ENCODE assay signal across 7 cellular contexts in genomic region chr15:77543159-77543882, GRCh38.
DNase-seq lines count a peak whose midpoint lies in the region; ATAC-seq and TF ChIP-seq lines count a peak whose summit lies in the region.

No MANE protein-coding gene starts in this region.

- no peaks in the 10 kb centered on the region for H3K36me3 ChIP-seq in left lung

- peaks cover 17% of the 10 kb centered on the region in 2 donors for H3K4me1 ChIP-seq in left lung

- TF ChIP-seq CTCF in left lung (IDR thresholded peaks at IDR 0.05): peak; percentile 89 to 98

- no peaks in the 10 kb centered on the region for H3K9me3 ChIP-seq in left lung

- no peaks in the 10 kb centered on the region for H3K27me3 ChIP-seq in left lung

- peak overlapping the region; percentile 19 to 22 for H3K4me3 ChIP-seq in left lung

- DNase-seq in NCI-H510A (lab: John Stamatoyannopoulos, UW) (peak; percentile 19), left lung (peak; percentile 80 to 92)
- DNase-seq in activated CD4-positive, alpha-beta T cell treated with anti-CD3 and anti-CD28 coated beads for 4 hours: peak; percentile 69
- peak; percentile 72 for DNase-seq in stimulated activated CD4-positive, alpha-beta T cell treated with anti-CD3 and anti-CD28 coated beads, Interleukin-1b, Interleukin-23, amount 100 ng/mL, for 48 hours

- intact Hi-C loops in left lung (cut with DNase I): loop anchor here in 1 of 2 donors (10.0 kb wide), 1 partner anchor 429 kb away; no protein-coding TSS in a partner anchor

- H3K27ac ChIP-seq in cingulate gyrus (ENCODE audit: low read depth, low read length) (peak overlapping the region; percentile 85), left lung (no peak overlapping the region)

- ATAC-seq in GM18502 (IDR thresholded peaks at IDR 0.05; ENCODE audit: poor library complexity, unreplicated experiment) (peak; percentile 73), HG03159 (IDR thresholded peaks at IDR 0.05; ENCODE audit: unreplicated experiment) (peak; percentile 77), left lung (peak; percentile 89)

Comparison
In these comparisons a context has a peak if more than half of its experiments do, and no peak if none do; other contexts are left out.
1. DNase-seq: peak in every context shown above with its lines; median percentile 86 in left lung; 72 in stimulated activated CD4-positive, alpha-beta T cell treated with anti-CD3 and anti-CD28 coated beads, Interleukin-1b, Interleukin-23, amount 100 ng/mL, for 48 hours; 69 in activated CD4-positive, alpha-beta T cell treated with anti-CD3 and anti-CD28 coated beads for 4 hours; 19 in NCI-H510A.